ENCODE assay signal across 4 cellular contexts in genomic region chr22:24213111-24213510, GRCh38. TPM values are rescaled to one million over a fixed set of nuclear protein-coding genes. Genes with fewer than 3 reads are reported as not detected.
"Had no signal": no experiment of that assay in that cellular context is flagged by ENCODE, and none has a peak within 500 bp of the region (broad histone marks: within the 10 kb centered on the region; RNA-seq: fewer than 3 reads in every experiment).

No MANE protein-coding gene starts in this region.

RNA-seq across cellular contexts. Expression of gene GGT5, which starts 31.8 kb away (rescaled TPM):
- total RNA-seq: natural killer cell, progenitor cell of endocrine pancreas had no signal
- polyA plus RNA-seq: naive thymus-derived CD8-positive, alpha-beta T cell had no signal

RNA-seq across cellular contexts. Expression of gene SUSD2, which starts 31.8 kb away (rescaled TPM):
- total RNA-seq: occipital lobe had no signal
